Comparison of ENCODE assay signal across 19 cellular contexts in the genomic region with DNA sequence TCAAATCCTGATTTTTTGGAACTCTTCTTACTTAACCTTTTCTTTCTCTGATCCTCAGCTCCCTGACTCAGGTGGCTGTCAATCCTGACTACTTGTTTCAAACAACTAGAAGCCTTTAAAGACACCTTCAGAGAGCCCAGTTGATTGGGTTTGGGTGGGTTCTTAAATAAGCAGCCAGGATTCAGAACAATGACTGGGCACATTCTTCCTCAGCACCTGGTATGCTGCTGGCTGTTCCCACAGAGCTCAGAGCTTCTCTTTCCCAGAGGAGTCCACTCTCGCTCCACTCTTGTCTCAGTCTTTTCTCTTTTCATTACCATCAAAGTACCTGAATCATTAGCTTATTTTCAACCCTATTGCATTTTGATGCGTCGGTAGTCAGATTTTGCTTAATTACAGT.
"Had no signal": no experiment of that assay in that cellular context is flagged by ENCODE, and none has a peak within 500 bp of the region (broad histone marks: within the 10 kb centered on the region; RNA-seq: fewer than 3 reads in every experiment).

No MANE protein-coding gene starts in this region.

- H3K27me3 Mint-ChIP-seq: activated naive CD8-positive, alpha-beta T cell treated with anti-CD3 and anti-CD28 coated beads, Interleukin-2, amount 10 ng/mL, durations not matched to agents 7 days and 5 days; activated T-helper 17 cell treated with anti-CD3 and anti-CD28 coated beads, Interleukin-2, amount 50 U/mL, for 72 hours; memory B cell; stimulated activated naive CD8-positive, alpha-beta T cell treated with anti-CD3 and anti-CD28 coated beads, Interleukin-15, Interleukin-2, amounts not matched to agents 100 ng/mL and 50 ng/mL, for 24 hours; T-cell had no signal

- H3K4me3 Mint-ChIP-seq: activated naive CD8-positive, alpha-beta T cell treated with anti-CD3 and anti-CD28 coated beads, Interleukin-2, amount 10 ng/mL, durations not matched to agents 7 days and 5 days; activated T-helper 17 cell treated with anti-CD3 and anti-CD28 coated beads, Interleukin-2, amount 50 U/mL, for 72 hours; memory B cell; stimulated activated naive CD8-positive, alpha-beta T cell treated with anti-CD3 and anti-CD28 coated beads, Interleukin-15, Interleukin-2, amounts not matched to agents 100 ng/mL and 50 ng/mL, for 24 hours; T-cell had no signal

- H3K27me3 ChIP-seq: esophagus muscularis mucosa, thyroid gland, upper lobe of right lung had no signal

- H3K9me3 ChIP-seq: esophagus muscularis mucosa, mucosa of descending colon, thyroid gland, upper lobe of right lung had no signal

- H3K27ac ChIP-seq: coronary artery, esophagus muscularis mucosa, thyroid gland, upper lobe of right lung had no signal

- DNase-seq: activated naive CD4-positive, alpha-beta T cell treated with Interleukin-2 at 50 U/mL for 16 hours; activated naive CD8-positive, alpha-beta T cell treated with anti-CD3 and anti-CD28 coated beads, Interleukin-2, amount 10 ng/mL, durations not matched to agents 7 days and 5 days; activated T-cell treated with anti-CD3 and anti-CD28 coated beads, Interleukin-2, amount 50 U/mL, for 1 hour; amniotic stem cell; glutamatergic neuron; hippocampal formation; islet precursor cell; left colon; mucosa of descending colon; retina; substantia nigra; T-cell; thyroid gland; upper lobe of right lung had no signal

- H3K36me3 ChIP-seq: esophagus muscularis mucosa, thyroid gland, upper lobe of right lung had no signal

- H3K4me3 ChIP-seq: coronary artery, esophagus muscularis mucosa, mucosa of descending colon, thyroid gland, upper lobe of right lung had no signal

- H3K4me1 Mint-ChIP-seq: memory B cell had no signal

- H3K9me3 Mint-ChIP-seq: activated T-helper 17 cell treated with anti-CD3 and anti-CD28 coated beads, Interleukin-2, amount 50 U/mL, for 72 hours; stimulated activated naive CD8-positive, alpha-beta T cell treated with anti-CD3 and anti-CD28 coated beads, Interleukin-15, Interleukin-2, amounts not matched to agents 100 ng/mL and 50 ng/mL, for 24 hours; T-cell had no signal

- H3K27ac Mint-ChIP-seq: activated T-helper 17 cell treated with anti-CD3 and anti-CD28 coated beads, Interleukin-2, amount 50 U/mL, for 72 hours; memory B cell; stimulated activated naive CD8-positive, alpha-beta T cell treated with anti-CD3 and anti-CD28 coated beads, Interleukin-15, Interleukin-2, amounts not matched to agents 100 ng/mL and 50 ng/mL, for 24 hours had no signal

- H3K4me1 ChIP-seq: thyroid gland, upper lobe of right lung had no signal

- ATAC-seq: activated T-helper 17 cell treated with anti-CD3 and anti-CD28 coated beads, Interleukin-2, amount 50 U/mL, for 72 hours; left colon; mucosa of descending colon; upper lobe of right lung had no signal

- H3K36me3 Mint-ChIP-seq: memory B cell, T-cell had no signal
